In genomic region chr1:11279152-11279551, GRCh38 we compare ENCODE assay signal across 18 cellular contexts. TPM values are rescaled to one million over a fixed set of nuclear protein-coding genes. Genes with fewer than 3 reads are reported as not detected.
A peak's percentile ranks its signal among the peaks of the same experiment; 100 is the strongest.
DNase-seq lines count a peak whose midpoint lies in the region; ATAC-seq and TF ChIP-seq lines count a peak whose summit lies in the region.
"Had no signal": no experiment of that assay in that cellular context is flagged by ENCODE, and none has a peak within 500 bp of the region (broad histone marks: within the 10 kb centered on the region; RNA-seq: fewer than 3 reads in every experiment).

No MANE protein-coding gene starts in this region.

- H3K27ac ChIP-seq in naive thymus-derived CD4-positive, alpha-beta T cell (ENCODE audit: low read depth, low read length): peak overlapping the region; percentile 71
- H3K27ac ChIP-seq in left ventricle myocardium inferior (replicated peaks): no peak overlapping the region
- H3K27ac ChIP-seq: A549, C4-2B had no signal

- intact Hi-C loops in activated naive CD4-positive, alpha-beta T cell treated with anti-CD3 and anti-CD28 coated beads for 36 hours (cut with micrococcal nuclease): no loop called here
- intact Hi-C loops in naive thymus-derived CD4-positive, alpha-beta T cell (cut with micrococcal nuclease): no loop called here
- intact Hi-C loops in left ventricle myocardium inferior (cut with micrococcal nuclease): no loop called here

- H3K9me3 Mint-ChIP-seq in activated naive CD4-positive, alpha-beta T cell treated with anti-CD3 and anti-CD28 coated beads for 36 hours: peaks cover 3% of the 10 kb centered on the region
- H3K9me3 Mint-ChIP-seq in IgD-negative memory B cell: no peaks in the 10 kb centered on the region
- H3K9me3 Mint-ChIP-seq in activated naive CD8-positive, alpha-beta T cell (ENCODE audit: low read depth): no peaks in the 10 kb centered on the region
- peaks cover 0 to 4% (median 0%) of the 10 kb centered on the region in 11 donors for H3K9me3 Mint-ChIP-seq in naive thymus-derived CD4-positive, alpha-beta T cell
- H3K9me3 Mint-ChIP-seq: HFFc6 had no signal

- H3K4me1 ChIP-seq in naive thymus-derived CD4-positive, alpha-beta T cell (ENCODE audit: control insufficient read depth in 2 of 2, insufficient read depth in 2 of 2, low read length in 2 of 2): peaks cover 32 to 75% of the 10 kb centered on the region in 2 donors
- H3K4me1 ChIP-seq in left ventricle myocardium inferior: peaks cover 48% of the 10 kb centered on the region
- H3K4me1 ChIP-seq: Caco-2 had no signal

- no peak for ATAC-seq in naive thymus-derived CD4-positive, alpha-beta T cell
- no peak for ATAC-seq in GM18505 (IDR thresholded peaks at IDR 0.05; ENCODE audit: unreplicated experiment)
- ATAC-seq: A549 had no signal

- no peaks in the 10 kb centered on the region for H3K27me3 ChIP-seq in naive thymus-derived CD4-positive, alpha-beta T cell (ENCODE audit: control insufficient read depth in 2 of 2, insufficient read depth in 2 of 2, low read length in 2 of 2)
- no peaks in the 10 kb centered on the region for H3K27me3 ChIP-seq in left ventricle myocardium inferior (ENCODE audit: low read depth)

- H3K4me1 Mint-ChIP-seq in activated naive CD4-positive, alpha-beta T cell treated with anti-CD3 and anti-CD28 coated beads for 36 hours (ENCODE audit: low read depth): peaks cover 84% of the 10 kb centered on the region
- H3K4me1 Mint-ChIP-seq in IgD-negative memory B cell: peaks cover 29 to 61% (median 40%) of the 10 kb centered on the region in 3 donors
- peaks cover 81% of the 10 kb centered on the region for H3K4me1 Mint-ChIP-seq in activated naive CD8-positive, alpha-beta T cell (ENCODE audit: low read depth)
- peaks cover 67 to 93% (median 81%) of the 10 kb centered on the region in 7 donors for H3K4me1 Mint-ChIP-seq in naive thymus-derived CD4-positive, alpha-beta T cell

- POLR2A ChIA-PET in naive thymus-derived CD4-positive, alpha-beta T cell (lab: Charles Lee): interaction anchor here (1.0 to 5.5 kb wide), 3 partner anchors 11 to 17 kb away, joined by 3 to 31 read pairs (median 26); partner anchors contain the start of gene MTOR

- H3K27me3 Mint-ChIP-seq in activated naive CD4-positive, alpha-beta T cell treated with anti-CD3 and anti-CD28 coated beads for 36 hours (ENCODE audit: low read depth): no peaks in the 10 kb centered on the region
- no peaks in the 10 kb centered on the region for H3K27me3 Mint-ChIP-seq in IgD-negative memory B cell
- H3K27me3 Mint-ChIP-seq in activated naive CD8-positive, alpha-beta T cell: no peaks in the 10 kb centered on the region
- no peaks in the 10 kb centered on the region for H3K27me3 Mint-ChIP-seq in naive thymus-derived CD4-positive, alpha-beta T cell

- TF ChIP-seq CTCF in left ventricle myocardium inferior (IDR thresholded peaks at IDR 0.05; ENCODE audit: borderline replicate concordance) (no peak), foreskin fibroblast (IDR thresholded peaks at IDR 0.05; ENCODE audit: low read depth, low read length) (no peak)

- H3K27ac Mint-ChIP-seq in activated naive CD4-positive, alpha-beta T cell treated with anti-CD3 and anti-CD28 coated beads for 36 hours: peak overlapping the region; percentile 19
- H3K27ac Mint-ChIP-seq in IgD-negative memory B cell: peak overlapping the region in 2 of 3 donors; percentile 9 to 52
- H3K27ac Mint-ChIP-seq in activated naive CD8-positive, alpha-beta T cell: peak overlapping the region; percentile 94
- H3K27ac Mint-ChIP-seq in naive thymus-derived CD4-positive, alpha-beta T cell: peak overlapping the region in 7 of 9 donors; percentile 46 to 98 (median 88)
- H3K27ac Mint-ChIP-seq: HFFc6 had no signal

- H3K9me3 ChIP-seq in naive thymus-derived CD4-positive, alpha-beta T cell (ENCODE audit: control insufficient read depth in 2 of 3, low read length in 3 of 3): no peaks in the 10 kb centered on the region
- H3K9me3 ChIP-seq in left ventricle myocardium inferior (replicated peaks): no peaks in the 10 kb centered on the region
- H3K9me3 ChIP-seq: A549, Caco-2 had no signal

- CTCF ChIA-PET in activated naive CD4-positive, alpha-beta T cell treated with anti-CD3 and anti-CD28 coated beads for 36 hours (lab: Charles Lee): interaction anchor here (1.4 kb wide), 1 partner anchor 371 kb away, joined by 3 read pairs; no protein-coding TSS in a partner anchor
- CTCF ChIA-PET in naive thymus-derived CD4-positive, alpha-beta T cell (lab: Charles Lee): interaction anchor here (0.8 to 2.1 kb wide), 2 partner anchors 15 to 17 kb away, joined by 3 to 9 read pairs; no protein-coding TSS in a partner anchor

- DNase-seq in activated naive CD4-positive, alpha-beta T cell treated with anti-CD3 and anti-CD28 coated beads for 36 hours: no peak
- DNase-seq in activated naive CD4-positive, alpha-beta T cell treated with anti-CD3 and anti-CD28 coated beads, Interleukin-2, amount 50 U/mL, for 16 hours: no peak
- no peak for DNase-seq in naive thymus-derived CD4-positive, alpha-beta T cell
- DNase-seq in left ventricle myocardium inferior: no peak
- DNase-seq in foreskin fibroblast: no peak
- DNase-seq: Caco-2, DMS153, HFFc6, Karpas-422, NCI-H1105 treated with DMSO at 0.1 percent for 48 hours, NCI-H1694 treated with DMSO at 0.1 percent for 48 hours, RPMI8226, SIG-M5 had no signal

- H3K36me3 ChIP-seq in naive thymus-derived CD4-positive, alpha-beta T cell (ENCODE audit: control insufficient read depth in 2 of 3, insufficient read depth in 3 of 3, low read length in 3 of 3): peaks cover 0 to 15% (median 0%) of the 10 kb centered on the region in 3 experiments
- H3K36me3 ChIP-seq in left ventricle myocardium inferior: peaks cover 22% of the 10 kb centered on the region

- H3K4me3 ChIP-seq in naive thymus-derived CD4-positive, alpha-beta T cell (ENCODE audit: low read length): no peak overlapping the region
- H3K4me3 ChIP-seq in left ventricle myocardium inferior (no peak overlapping the region), foreskin fibroblast (ENCODE audit: low read depth in 1 of 2, low read length in 2 of 2) (no peak overlapping the region)
- H3K4me3 ChIP-seq: A549 had no signal

- no peak for TF ChIP-seq POLR2A in GM18505 (IDR thresholded peaks at IDR 0.05; ENCODE audit: borderline replicate concordance, extremely low read depth, insufficient read depth, insufficient read length)

- peaks cover 53% of the 10 kb centered on the region for H3K36me3 Mint-ChIP-seq in activated naive CD4-positive, alpha-beta T cell treated with anti-CD3 and anti-CD28 coated beads for 36 hours (ENCODE audit: low read depth)
- peaks cover 8% of the 10 kb centered on the region for H3K36me3 Mint-ChIP-seq in IgD-negative memory B cell
- H3K36me3 Mint-ChIP-seq in activated naive CD8-positive, alpha-beta T cell: peaks cover 27% of the 10 kb centered on the region
- peaks cover 19 to 52% (median 39%) of the 10 kb centered on the region in 5 donors for H3K36me3 Mint-ChIP-seq in naive thymus-derived CD4-positive, alpha-beta T cell

- no peak overlapping the region for H3K4me3 Mint-ChIP-seq in activated naive CD4-positive, alpha-beta T cell treated with anti-CD3 and anti-CD28 coated beads for 36 hours
- H3K4me3 Mint-ChIP-seq in IgD-negative memory B cell: no peak overlapping the region
- H3K4me3 Mint-ChIP-seq in activated naive CD8-positive, alpha-beta T cell: no peak overlapping the region
- peak overlapping the region in 4 of 10 donors; percentile 25 to 83 (median 43) for H3K4me3 Mint-ChIP-seq in naive thymus-derived CD4-positive, alpha-beta T cell
- H3K4me3 Mint-ChIP-seq: HFFc6 had no signal

RNA-seq across cellular contexts. Expression of gene UBIAD1, which starts 6.2 kb away (rescaled TPM):
- total RNA-seq in activated naive CD4-positive, alpha-beta T cell treated with anti-CD3 and anti-CD28 coated beads for 36 hours: 10 to 100 TPM; 19.9 to 20.2 TPM
- 47.1 TPM for polyA plus RNA-seq in IgD-negative memory B cell
- total RNA-seq in naive thymus-derived CD4-positive, alpha-beta T cell: 10 to 100 TPM; 21.7 to 41.7 (median 32.9) TPM
- 10 to 100 TPM; 53.3 to 60.9 TPM for polyA plus RNA-seq in naive thymus-derived CD4-positive, alpha-beta T cell
- total RNA-seq in left ventricle myocardium inferior: 9.6 TPM

RNA-seq across cellular contexts. Expression of gene MTOR, which starts 16.8 kb away (rescaled TPM):
- total RNA-seq in activated naive CD4-positive, alpha-beta T cell treated with anti-CD3 and anti-CD28 coated beads for 36 hours: 10 to 100 TPM; 38.5 to 39.0 TPM
- polyA plus RNA-seq in IgD-negative memory B cell: 6.9 TPM
- 10 to 100 TPM; 38.8 to 47.9 (median 46.2) TPM for total RNA-seq in naive thymus-derived CD4-positive, alpha-beta T cell
- 1 to 10 TPM; 4.8 to 9.7 TPM for polyA plus RNA-seq in naive thymus-derived CD4-positive, alpha-beta T cell
- total RNA-seq in left ventricle myocardium inferior: 34.9 TPM

Comparison
In these comparisons a context has a peak if more than half of its experiments do, and no peak if none do; other contexts are left out.
1. H3K27ac Mint-ChIP-seq: peak in every context shown above with its lines; median percentile 94 in activated naive CD8-positive, alpha-beta T cell; 88 in naive thymus-derived CD4-positive, alpha-beta T cell; 30 in IgD-negative memory B cell; 19 in activated naive CD4-positive, alpha-beta T cell treated with anti-CD3 and anti-CD28 coated beads for 36 hours.